In genomic region chr3:149277338-149277813, GRCh38 we compare ENCODE assay signal across 8 cellular contexts. TPM values are rescaled to one million over a fixed set of nuclear protein-coding genes. Genes with fewer than 3 reads are reported as not detected.
A peak's percentile ranks its signal among the peaks of the same experiment; 100 is the strongest.
DNase-seq lines count a peak whose midpoint lies in the region; ATAC-seq and TF ChIP-seq lines count a peak whose summit lies in the region.

No MANE protein-coding gene starts in this region.

- H3K4me1 ChIP-seq in RWPE2 (ENCODE audit: insufficient read depth, poor library complexity, severe bottlenecking) (peaks cover 15% of the 10 kb centered on the region), spleen (peaks cover 0 to 26% (median 18%) of the 10 kb centered on the region in 6 donors)

- intact Hi-C loops in spleen (cut with DNase I; ENCODE audit: low total_unique reads): no loop called here

- no peaks in the 10 kb centered on the region for H3K27me3 ChIP-seq in RWPE2 (ENCODE audit: insufficient read depth, poor library complexity, severe bottlenecking)
- H3K27me3 ChIP-seq in spleen (replicated peaks in 1 of 7): no peaks in the 10 kb centered on the region

- H3K27ac ChIP-seq in RWPE2 (ENCODE audit: poor library complexity, severe bottlenecking): peak overlapping the region; percentile 32
- H3K27ac ChIP-seq in spleen: peak overlapping the region; percentile 49 to 84 (median 79)

- WGBS in spleen, 5 donors: 10 to 34% (median 21%) methylated on average over 3 of the region's 3 CpGs

- TF ChIP-seq CTCF in RWPE2 (IDR thresholded peaks at IDR 0.05; ENCODE audit: poor library complexity, severe bottlenecking): no peak
- TF ChIP-seq CTCF in epithelial cell of esophagus (IDR thresholded peaks at IDR 0.05; ENCODE audit: insufficient read depth, low read depth, low read length, missing control alignments): no peak
- TF ChIP-seq CTCF in spleen (IDR thresholded peaks at IDR 0.05 in 8 of 11, conservative IDR thresholded peaks at IDR 0.05 in 3 of 11): no peak

- H3K36me3 ChIP-seq in RWPE2 (ENCODE audit: low read depth) (no peaks in the 10 kb centered on the region), spleen (no peaks in the 10 kb centered on the region)

- no peak for TF ChIP-seq POLR2A in spleen (IDR thresholded peaks at IDR 0.05)

- no peak overlapping the region for H3K4me3 ChIP-seq in RWPE2 (ENCODE audit: severe bottlenecking)
- no peak overlapping the region for H3K4me3 ChIP-seq in epithelial cell of esophagus (ENCODE audit: low read length)
- H3K4me3 ChIP-seq in spleen: peak overlapping the region in 1 of 8 donors; percentile 49

- no peaks in the 10 kb centered on the region for H3K9me3 ChIP-seq in RWPE2 (ENCODE audit: severe bottlenecking)
- H3K9me3 ChIP-seq in spleen: no peaks in the 10 kb centered on the region

- DNase-seq in AG20443 (ENCODE audit: low spot score): peak; percentile 53
- no peak for DNase-seq in RWPE2 (ENCODE audit: low spot score)
- DNase-seq in epithelial cell of esophagus (ENCODE audit: low read depth): peak; percentile 77
- DNase-seq in spleen: no peak
- DNase-seq in RKO (ENCODE audit: low spot score): no peak
- no peak for DNase-seq in NCI-H187 treated with DMSO at 0.1 percent for 48 hours (lab: John Stamatoyannopoulos, UW)

- peak; percentile 55 for ATAC-seq in GM19328 (IDR thresholded peaks at IDR 0.05; ENCODE audit: unreplicated experiment)
- ATAC-seq in HG03469 (IDR thresholded peaks at IDR 0.05; ENCODE audit: unreplicated experiment): peak; percentile 66
- ATAC-seq in RWPE2 (ENCODE audit: low read depth): peak; percentile 93

RNA-seq across cellular contexts. Expression of gene CP, which starts 55.7 kb away (rescaled TPM):
- 100 to 1,000 TPM in 4 of 7 donors, 10 to 100 TPM in 3; 42.0 to 121 (median 101) TPM for total RNA-seq in spleen
- 10 to 100 TPM; 16.1 to 40.4 (median 25.2) TPM for polyA plus RNA-seq in spleen

RNA-seq across cellular contexts. Expression of gene TM4SF18, which starts 56.1 kb away (rescaled TPM):
- 10 to 100 TPM; 14.9 to 97.4 (median 59.7) TPM for total RNA-seq in spleen
- polyA plus RNA-seq in spleen: 10 to 100 TPM in 1 of 3 donors, 1 to 10 TPM in 2; 6.6 to 23.1 (median 6.9) TPM

Comparison
In these comparisons a context has a peak if more than half of its experiments do, and no peak if none do; other contexts are left out.
1. DNase-seq: peak in AG20443 (single experiment) and epithelial cell of esophagus (single experiment); none in RWPE2 (single experiment), spleen (single experiment), RKO (single experiment) and NCI-H187 treated with DMSO at 0.1 percent for 48 hours (single experiment).
2. Peak in every context shown above with its lines, with median percentiles within 50 percentile points of each other: ATAC-seq.